Comparison of ENCODE assay signal across 31 cellular contexts in genomic region chr3:47356201-47356600, GRCh38.
"Had no signal": no experiment of that assay in that cellular context is flagged by ENCODE, and none has a peak within 500 bp of the region (broad histone marks: within the 10 kb centered on the region; RNA-seq: fewer than 3 reads in every experiment).

No MANE protein-coding gene starts in this region.

- H3K27me3 ChIP-seq: adrenal gland, body of pancreas, colonic mucosa, esophagus squamous epithelium, gastroesophageal sphincter had no signal

- H3K27me3 Mint-ChIP-seq: activated CD4-positive, alpha-beta memory T cell treated with anti-CD3 and anti-CD28 coated beads for 36 hours; activated CD4-positive, alpha-beta T cell treated with anti-CD3 and anti-CD28 coated beads for 36 hours; activated CD8-positive, alpha-beta memory T cell treated with anti-CD3 and anti-CD28 coated beads, Interleukin-2, amount 10 ng/mL, durations not matched to agents 7 days and 5 days; activated naive CD8-positive, alpha-beta T cell treated with anti-CD3 and anti-CD28 coated beads, Interleukin-2, amount 50 U/mL, for 24 hours had no signal

- H3K36me3 ChIP-seq: adrenal gland, colonic mucosa, esophagus squamous epithelium, gastroesophageal sphincter had no signal

- H3K27ac Mint-ChIP-seq: activated CD4-positive, alpha-beta memory T cell treated with anti-CD3 and anti-CD28 coated beads for 36 hours; activated CD4-positive, alpha-beta T cell treated with anti-CD3 and anti-CD28 coated beads for 36 hours; activated CD4-positive, alpha-beta T cell treated with anti-CD3 and anti-CD28 coated beads, Interleukin-2, amount 10 ng/mL, durations not matched to agents 24 days and 14 days; activated CD8-positive, alpha-beta memory T cell treated with anti-CD3 and anti-CD28 coated beads, Interleukin-2, amount 10 ng/mL, durations not matched to agents 7 days and 5 days; activated CD8-positive, alpha-beta T cell treated with anti-CD3 and anti-CD28 coated beads, Interleukin-2, amount 10 ng/mL, durations not matched to agents 7 days and 5 days; activated naive CD4-positive, alpha-beta T cell treated with anti-CD3 and anti-CD28 coated beads, Interleukin-2, amount 10 ng/mL, durations not matched to agents 7 days and 5 days; activated naive CD4-positive, alpha-beta T cell treated with anti-CD3 and anti-CD28 coated beads, Interleukin-2, amount 50 U/mL, for 72 hours; activated naive CD8-positive, alpha-beta T cell treated with anti-CD3 and anti-CD28 coated beads, Interleukin-2, amount 50 U/mL, for 24 hours; activated T-helper 1 cell treated with anti-CD3 and anti-CD28 coated beads, Interleukin-12 subunit alpha, Interleukin-12 subunit beta, Interleukin-2, Interleukin-4 antibody, amounts not matched to agents 30 ng/mL and 10 ng/mL and 1 ng/mL, durations not matched to agents 14 hours and 24 hours and 36 hours; activated T-helper 2 cell treated with anti-CD3 and anti-CD28 coated beads, Interferon-gamma antibody, Interleukin-2, Interleukin-4, amounts not matched to agents 10 μg/mL and 5 μg/mL and 100 μg/mL, durations not matched to agents 14 hours and 24 hours and 36 hours had no signal

- H3K27ac ChIP-seq: adrenal gland, body of pancreas, colonic mucosa, epithelial cell of prostate, esophagus squamous epithelium, gastroesophageal sphincter had no signal

- H3K4me3 ChIP-seq: adrenal gland, body of pancreas, colonic mucosa, esophagus squamous epithelium, gastroesophageal sphincter had no signal

- H3K4me3 Mint-ChIP-seq: activated CD4-positive, alpha-beta memory T cell treated with anti-CD3 and anti-CD28 coated beads for 36 hours; activated CD4-positive, alpha-beta T cell treated with anti-CD3 and anti-CD28 coated beads for 36 hours; activated CD4-positive, alpha-beta T cell treated with anti-CD3 and anti-CD28 coated beads, Interleukin-2, amount 10 ng/mL, durations not matched to agents 24 days and 14 days; activated CD8-positive, alpha-beta memory T cell treated with anti-CD3 and anti-CD28 coated beads, Interleukin-2, amount 10 ng/mL, durations not matched to agents 7 days and 5 days; activated CD8-positive, alpha-beta T cell treated with anti-CD3 and anti-CD28 coated beads, Interleukin-2, amount 10 ng/mL, durations not matched to agents 7 days and 5 days; activated naive CD4-positive, alpha-beta T cell treated with anti-CD3 and anti-CD28 coated beads, Interleukin-2, amount 10 ng/mL, durations not matched to agents 7 days and 5 days; activated naive CD8-positive, alpha-beta T cell treated with anti-CD3 and anti-CD28 coated beads, Interleukin-2, amount 50 U/mL, for 24 hours; activated T-helper 1 cell treated with anti-CD3 and anti-CD28 coated beads, Interleukin-12 subunit alpha, Interleukin-12 subunit beta, Interleukin-2, Interleukin-4 antibody, amounts not matched to agents 30 ng/mL and 10 ng/mL and 1 ng/mL, durations not matched to agents 14 hours and 24 hours and 36 hours had no signal

- ATAC-seq: activated CD4-positive, alpha-beta T cell treated with anti-CD3 and anti-CD28 coated beads for 36 hours; activated CD8-positive, alpha-beta memory T cell treated with anti-CD3 and anti-CD28 coated beads, Interleukin-2, amount 10 ng/mL, durations not matched to agents 7 days and 5 days; activated CD8-positive, alpha-beta T cell treated with anti-CD3 and anti-CD28 coated beads, Interleukin-2, amount 10 ng/mL, durations not matched to agents 7 days and 5 days; activated naive CD4-positive, alpha-beta T cell treated with anti-CD3 and anti-CD28 coated beads, Interleukin-2, amount 50 U/mL, for 72 hours; activated naive CD8-positive, alpha-beta T cell treated with anti-CD3 and anti-CD28 coated beads, Interleukin-2, amount 50 U/mL, for 24 hours; body of pancreas; gastroesophageal sphincter had no signal

- H3K4me1 ChIP-seq: adrenal gland, body of pancreas, colonic mucosa, esophagus squamous epithelium, gastroesophageal sphincter had no signal

- FAIRE-seq: endometrium, endothelial cell of umbilical vein had no signal

- DNase-seq: activated CD4-positive, alpha-beta memory T cell treated with anti-CD3 and anti-CD28 coated beads for 36 hours; activated CD4-positive, alpha-beta T cell treated with anti-CD3 and anti-CD28 coated beads for 36 hours; activated CD4-positive, alpha-beta T cell treated with anti-CD3 and anti-CD28 coated beads, Interleukin-2, amount 10 ng/mL, durations not matched to agents 24 days and 14 days; activated CD4-positive, CD25-positive, alpha-beta regulatory T cell; activated CD4-positive, CD25-positive, alpha-beta regulatory T cell treated with anti-CD3 and anti-CD28 coated beads, Interleukin-2, amount 50 U/mL, for 72 hours; activated CD8-positive, alpha-beta memory T cell treated with anti-CD3 and anti-CD28 coated beads, Interleukin-2, amount 10 ng/mL, durations not matched to agents 7 days and 5 days; activated CD8-positive, alpha-beta memory T cell treated with anti-CD3 and anti-CD28 coated beads, Interleukin-2, amount 50 U/mL, for 4 hours; activated CD8-positive, alpha-beta T cell treated with anti-CD3 and anti-CD28 coated beads, Interleukin-2, amount 10 ng/mL, durations not matched to agents 7 days and 5 days; activated effector memory CD4-positive, alpha-beta T cell treated with anti-CD3 and anti-CD28 coated beads, Interleukin-2, amount 50 U/mL, for 16 hours; activated naive CD4-positive, alpha-beta T cell treated with anti-CD3 and anti-CD28 coated beads, Interleukin-2, amount 10 ng/mL, durations not matched to agents 7 days and 5 days; activated naive CD8-positive, alpha-beta T cell treated with anti-CD3 and anti-CD28 coated beads, Interleukin-2, amount 50 U/mL, for 24 hours; activated T-cell treated with anti-CD3 and anti-CD28 coated beads, Interleukin-2, amount 50 U/mL, for 1 hour; activated T-cell treated with anti-CD3 and anti-CD28 coated beads, Interleukin-2, amount 50 U/mL, for 48 hours; adrenal gland; amygdala; aorta; body of pancreas; central memory CD4-positive, alpha-beta T cell; cerebellar nuclear complex; colonic mucosa; effector CD8-positive, alpha-beta T cell; esophagus squamous epithelium; foreskin melanocyte; T-helper 2 cell had no signal
